ENCODE assay signal across 1 cellular context in genomic region chr1:72178266-72178665, GRCh38.
TF ChIP-seq lines count a peak whose summit lies in the region.

No MANE protein-coding gene starts in this region.

TF ChIP-seq in HepG2, 621 proteins besides CTCF, POLR2A, EP300 and RAD21:
- TF ChIP-seq ARID5B (CRISPR knock-in tag; IDR thresholded peaks at IDR 0.05), result no peak
- no peak for TF ChIP-seq ZNF563 (CRISPR knock-in tag; IDR thresholded peaks at IDR 0.05)
- no peak for TF ChIP-seq KDM4B (CRISPR knock-in tag; IDR thresholded peaks at IDR 0.05)
- TF ChIP-seq GABPA (IDR thresholded peaks at IDR 0.05; ENCODE audit: low read depth, low read length), result no peak
- no peak for TF ChIP-seq GABPA (CRISPR knock-in tag; IDR thresholded peaks at IDR 0.05; ENCODE audit: low read depth)
- TF ChIP-seq ZNF891 (CRISPR knock-in tag; IDR thresholded peaks at IDR 0.05), result no peak
- no peak for TF ChIP-seq RARA (CRISPR knock-in tag; IDR thresholded peaks at IDR 0.05)
- TF ChIP-seq CBFB (CRISPR knock-in tag; IDR thresholded peaks at IDR 0.05), result no peak
- TF ChIP-seq CENPX (CRISPR knock-in tag; IDR thresholded peaks at IDR 0.05), result no peak
- TF ChIP-seq, protein P1, sequence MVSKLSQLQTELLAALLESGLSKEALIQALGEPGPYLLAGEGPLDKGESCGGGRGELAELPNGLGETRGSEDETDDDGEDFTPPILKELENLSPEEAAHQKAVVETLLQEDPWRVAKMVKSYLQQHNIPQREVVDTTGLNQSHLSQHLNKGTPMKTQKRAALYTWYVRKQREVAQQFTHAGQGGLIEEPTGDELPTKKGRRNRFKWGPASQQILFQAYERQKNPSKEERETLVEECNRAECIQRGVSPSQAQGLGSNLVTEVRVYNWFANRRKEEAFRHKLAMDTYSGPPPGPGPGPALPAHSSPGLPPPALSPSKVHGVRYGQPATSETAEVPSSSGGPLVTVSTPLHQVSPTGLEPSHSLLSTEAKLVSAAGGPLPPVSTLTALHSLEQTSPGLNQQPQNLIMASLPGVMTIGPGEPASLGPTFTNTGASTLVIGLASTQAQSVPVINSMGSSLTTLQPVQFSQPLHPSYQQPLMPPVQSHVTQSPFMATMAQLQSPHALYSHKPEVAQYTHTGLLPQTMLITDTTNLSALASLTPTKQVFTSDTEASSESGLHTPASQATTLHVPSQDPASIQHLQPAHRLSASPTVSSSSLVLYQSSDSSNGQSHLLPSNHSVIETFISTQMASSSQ (IDR thresholded peaks at IDR 0.05; ENCODE audit: low read depth), result no peak
- TF ChIP-seq, protein P1 (CRISPR knock-in tag; IDR thresholded peaks at IDR 0.05; ENCODE audit: borderline replicate concordance), result no peak
- TF ChIP-seq ZNF331 (CRISPR knock-in tag; IDR thresholded peaks at IDR 0.05), result no peak
